Comparison of ENCODE assay signal across 8 cellular contexts in genomic region chr20:49979030-49979832, GRCh38. TPM values are rescaled to one million over a fixed set of nuclear protein-coding genes. Genes with fewer than 3 reads are reported as not detected.
DNase-seq lines count a peak whose midpoint lies in the region; ATAC-seq, FAIRE-seq and TF ChIP-seq lines count a peak whose summit lies in the region.

No MANE protein-coding gene starts in this region.

- no TSS peak for BruUV-seq in Caco-2 (replicated peaks; lab: Mats Ljungman, UMichigan)

- H3K27me3 ChIP-seq in Caco-2 (replicated peaks; ENCODE audit: control insufficient read depth, insufficient read depth, low read length), result no peaks in the 10 kb centered on the region
- no peaks in the 10 kb centered on the region for H3K27me3 ChIP-seq in SK-N-SH (ENCODE audit: insufficient read depth)
- no peaks in the 10 kb centered on the region for H3K27me3 ChIP-seq in right cardiac atrium (ENCODE audit: control insufficient read depth, insufficient read depth)

- peaks cover 14% of the 10 kb centered on the region for H3K79me2 ChIP-seq in SK-N-SH (ENCODE audit: insufficient read depth)

- peak overlapping the region; percentile 21; the same call in 1 of the 2 replicates for H3K4me2 ChIP-seq in SK-N-SH

- H3K36me3 Mint-ChIP-seq in Caco-2 (ENCODE audit: insufficient read depth, unreplicated experiment), result peaks cover 27% of the 10 kb centered on the region
- H3K36me3 Mint-ChIP-seq in activated naive CD8-positive, alpha-beta T cell, result no peaks in the 10 kb centered on the region

- TF ChIP-seq EP300 in SK-N-SH (IDR thresholded peaks at IDR 0.05; ENCODE audit: borderline replicate concordance in 1 of 2, low read depth in 1 of 2, low read length in 1 of 2), result no peak

- TF ChIP-seq RAD21 in SK-N-SH (IDR thresholded peaks at IDR 0.05; ENCODE audit: low read length), result peak; percentile 98

- ATAC-seq in right cardiac atrium (peak; percentile 74 to 75), GM18511 (IDR thresholded peaks at IDR 0.05; ENCODE audit: unreplicated experiment) (no peak), HG03196 (IDR thresholded peaks at IDR 0.05; ENCODE audit: unreplicated experiment) (no peak)

- POLR2A ChIA-PET in Caco-2 (lab: Charles Lee), result interaction anchor here (0.5 to 1.9 kb wide), 7 partner anchors 62 to 155 kb away, joined by 3 to 22 read pairs (median 5); no protein-coding TSS in a partner anchor
- POLR2A ChIA-PET in SK-N-SH (lab: Yijun Ruan, JAX), result interaction anchor here (0.6 to 2.5 kb wide), 5 partner anchors 78 to 129 kb away, joined by 3 to 15 read pairs (median 3); no protein-coding TSS in a partner anchor

- no peaks in the 10 kb centered on the region for H3K9me3 Mint-ChIP-seq in Caco-2 (ENCODE audit: unreplicated experiment)
- H3K9me3 Mint-ChIP-seq in activated naive CD8-positive, alpha-beta T cell (ENCODE audit: low read depth), result no peaks in the 10 kb centered on the region

- H3K27ac ChIP-seq in SK-N-SH (ENCODE audit: low read depth in 2 of 2, low read length in 1 of 2) (no peak overlapping the region), right cardiac atrium (ENCODE audit: low read length) (no peak overlapping the region)

- 0 out of 2 replicates have a peak overlapping the region, but pooled peaks have one; percentile 65 for H2AFZ ChIP-seq in SK-N-SH (ENCODE audit: low read depth)

- no peak overlapping the region for H3K9ac ChIP-seq in SK-N-SH

- peak overlapping the region; percentile 3 for H3K27ac Mint-ChIP-seq in Caco-2 (ENCODE audit: unreplicated experiment)
- H3K27ac Mint-ChIP-seq in activated naive CD8-positive, alpha-beta T cell, result no peak overlapping the region

- H3K4me1 ChIP-seq in Caco-2, result peaks cover 53% of the 10 kb centered on the region
- H3K4me1 ChIP-seq in SK-N-SH (ENCODE audit: control insufficient read depth in 1 of 2, insufficient read depth in 2 of 2, low read depth in 1 of 2, low read length in 1 of 2), result peaks cover under 1 to 17% of the 10 kb centered on the region in 2 experiments; a peak in 1 of 4 replicates
- H3K4me1 ChIP-seq in right cardiac atrium (ENCODE audit: control insufficient read depth, insufficient read depth, low read length), result peaks cover 1% of the 10 kb centered on the region

- peaks cover 36% of the 10 kb centered on the region for H3K4me1 Mint-ChIP-seq in Caco-2 (ENCODE audit: low read depth, unreplicated experiment)
- H3K4me1 Mint-ChIP-seq in activated naive CD8-positive, alpha-beta T cell (ENCODE audit: low read depth), result peaks cover 29% of the 10 kb centered on the region

- peak; percentile 93 for FAIRE-seq in HTR-8/SVneo (lab: Jason Lieb, UNC)

- H3F3A ChIP-seq in SK-N-SH (replicated peaks; ENCODE audit: insufficient read depth), result peaks cover 8% of the 10 kb centered on the region

- no peaks in the 10 kb centered on the region for H3K27me3 Mint-ChIP-seq in Caco-2 (ENCODE audit: insufficient read depth, unreplicated experiment)
- H3K27me3 Mint-ChIP-seq in activated naive CD8-positive, alpha-beta T cell, result peaks cover 3% of the 10 kb centered on the region

- WGBS in SK-N-SH (ENCODE audit: low lambda C conversion rate), result 40% methylated on average over 23 of the region's 37 CpGs
- WGBS in right cardiac atrium, result 19% methylated on average over 37 of the region's 37 CpGs

- H3K9me2 ChIP-seq in SK-N-SH, result no peaks in the 10 kb centered on the region

- peak overlapping the region; percentile 53 for H3K4me3 Mint-ChIP-seq in Caco-2 (ENCODE audit: unreplicated experiment)
- H3K4me3 Mint-ChIP-seq in activated naive CD8-positive, alpha-beta T cell, result peak overlapping the region; percentile 13

- H3K4me3 ChIP-seq in Caco-2 (ENCODE audit: low read depth, low read length), result peak overlapping the region; percentile 48
- H3K4me3 ChIP-seq in SK-N-SH (ENCODE audit: low read depth in 2 of 2, low read length in 1 of 2), result peak overlapping the region; percentile 22 to 56; a peak in 3 of 4 replicates
- H3K4me3 ChIP-seq in right cardiac atrium (ENCODE audit: low read length), result peak overlapping the region; percentile 18
- H3K4me3 ChIP-seq in retinal pigment epithelial cell (ENCODE audit: low read length), result peak overlapping the region; percentile 41

- intact Hi-C loops in Caco-2 (cut with micrococcal nuclease; ENCODE audit: unreplicated experiment), result loop anchor here (1.0 to 5.0 kb wide), 5 partner anchors 92 to 483 kb away; partner anchors contain the start of gene PEDS1
- intact Hi-C loops in right cardiac atrium (cut with DNase I), result loop anchor here in 3 of 4 donors (2.0 to 5.0 kb wide), 2 partner anchors 92 to 198 kb away; no protein-coding TSS in a partner anchor

- CTCF ChIA-PET in Caco-2 (lab: Charles Lee), result interaction anchor here (0.5 to 11.4 kb wide), 78 partner anchors 9 to 1818 kb away, joined by 3 to 433 read pairs (median 4); partner anchors contain the start of genes PEDS1, RNF114 and UBE2V1
- CTCF ChIA-PET in SK-N-SH (lab: Yijun Ruan, JAX), result interaction anchor here (0.6 to 22.2 kb wide), 68 partner anchors 9 to 1411 kb away, joined by 3 to 807 read pairs (median 6); partner anchors contain the start of genes PEDS1, RNF114, SLC9A8 and UBE2V1

- no peaks in the 10 kb centered on the region for H3K9me3 ChIP-seq in Caco-2
- H3K9me3 ChIP-seq in SK-N-SH, result no peaks in the 10 kb centered on the region
- H3K9me3 ChIP-seq in right cardiac atrium (ENCODE audit: control insufficient read depth, low read length), result no peaks in the 10 kb centered on the region

- TF ChIP-seq CTCF in Caco-2 (IDR thresholded peaks at IDR 0.05; ENCODE audit: insufficient read depth in 1 of 2, low read depth in 1 of 2, low read length in 1 of 2, severe bottlenecking in 1 of 2, unreplicated experiment in 1 of 2) (peak; percentile 99 to 100), SK-N-SH (IDR thresholded peaks at IDR 0.05) (peak; percentile 98), retinal pigment epithelial cell (conservative IDR thresholded peaks at IDR 0.05; ENCODE audit: low read depth, low read length) (peak; percentile 90)

- no peaks in the 10 kb centered on the region for H3K36me3 ChIP-seq in Caco-2 (ENCODE audit: control insufficient read depth, insufficient read depth, low read length)
- no peaks in the 10 kb centered on the region for H3K36me3 ChIP-seq in SK-N-SH (replicated peaks in 1 of 2; ENCODE audit: control insufficient read depth in 1 of 2, insufficient read depth in 2 of 2, low read length in 1 of 2)

- peaks cover 6% of the 10 kb centered on the region for H4K20me1 ChIP-seq in SK-N-SH (ENCODE audit: insufficient read depth)

- peak; percentile 86 to 93 for DNase-seq in Caco-2
- peak; percentile 95 for DNase-seq in HTR-8/SVneo (ENCODE audit: insufficient read length, low spot score)
- DNase-seq in SK-N-SH, result peak; percentile 93
- DNase-seq in right cardiac atrium, result peak in 2 of 3 donors; percentile 80 to 82
- DNase-seq in retinal pigment epithelial cell (ENCODE audit: low read depth), result no peak

TF ChIP-seq in SK-N-SH, 30 proteins besides CTCF, POLR2A, EP300 and RAD21:
- TF ChIP-seq, protein P1, sequence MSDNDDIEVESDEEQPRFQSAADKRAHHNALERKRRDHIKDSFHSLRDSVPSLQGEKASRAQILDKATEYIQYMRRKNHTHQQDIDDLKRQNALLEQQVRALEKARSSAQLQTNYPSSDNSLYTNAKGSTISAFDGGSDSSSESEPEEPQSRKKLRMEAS (IDR thresholded peaks at IDR 0.05; ENCODE audit: low read depth), result 0 out of 2 replicates have a peak, but pooled peaks have one; percentile 29
- no peak for TF ChIP-seq ELF1 (IDR thresholded peaks at IDR 0.05)
- TF ChIP-seq SMC3 (IDR thresholded peaks at IDR 0.05; ENCODE audit: low read depth, low read length), result peak; percentile 98
- TF ChIP-seq CHD2 (IDR thresholded peaks at IDR 0.05; ENCODE audit: low read length, partially characterized antibody), result no peak

RNA-seq across cellular contexts. Expression of gene SNAI1, which starts 3.5 kb away (rescaled TPM):
- total RNA-seq in Caco-2 (2022) (8.9 and 10.9 TPM in 2 replicates), right cardiac atrium (1 to 10 TPM; 2.9 to 6.0 (median 3.4) TPM)
- polyA plus RNA-seq in SK-N-SH (2012; rRNA removed) (3.7 and 6.2 TPM in 2 replicates), right cardiac atrium (8.4 TPM)
- polyA plus RNA-seq in SK-N-SH (2012; cell fraction: cytosol; rRNA removed), result 2.2 and 3.9 TPM in 2 replicates
- polyA plus RNA-seq in SK-N-SH (2012; cell fraction: nucleus; rRNA removed), result 5.6 and 5.7 TPM in 2 replicates

RNA-seq across cellular contexts. Expression of gene RNF114, which starts 43.0 kb away (rescaled TPM):
- 146 and 154 TPM in 2 replicates for total RNA-seq in Caco-2 (2022)
- polyA plus RNA-seq in SK-N-SH (2012; rRNA removed), result 30.2 and 55.0 TPM in 2 replicates
- polyA plus RNA-seq in SK-N-SH (2012; cell fraction: cytosol; rRNA removed), result 37.4 and 52.4 TPM in 2 replicates
- polyA plus RNA-seq in SK-N-SH (2012; cell fraction: nucleus; rRNA removed), result 53.4 and 58.8 TPM in 2 replicates
- total RNA-seq in right cardiac atrium, result 10 to 100 TPM; 44.0 to 50.0 (median 47.1) TPM
- 42.8 TPM for polyA plus RNA-seq in right cardiac atrium

Comparison
In these comparisons a context has a peak if more than half of its experiments do, and no peak if none do; other contexts are left out.
1. ATAC-seq: peak in right cardiac atrium (2 of 2); none in GM18511 (single experiment) and HG03196 (single experiment).
2. Peak in every context shown above with its lines, with median percentiles within 50 percentile points of each other: H3K4me3 ChIP-seq and CTCF ChIP-seq.